8 cellular contexts compared by ENCODE assay signal in the genomic region with DNA sequence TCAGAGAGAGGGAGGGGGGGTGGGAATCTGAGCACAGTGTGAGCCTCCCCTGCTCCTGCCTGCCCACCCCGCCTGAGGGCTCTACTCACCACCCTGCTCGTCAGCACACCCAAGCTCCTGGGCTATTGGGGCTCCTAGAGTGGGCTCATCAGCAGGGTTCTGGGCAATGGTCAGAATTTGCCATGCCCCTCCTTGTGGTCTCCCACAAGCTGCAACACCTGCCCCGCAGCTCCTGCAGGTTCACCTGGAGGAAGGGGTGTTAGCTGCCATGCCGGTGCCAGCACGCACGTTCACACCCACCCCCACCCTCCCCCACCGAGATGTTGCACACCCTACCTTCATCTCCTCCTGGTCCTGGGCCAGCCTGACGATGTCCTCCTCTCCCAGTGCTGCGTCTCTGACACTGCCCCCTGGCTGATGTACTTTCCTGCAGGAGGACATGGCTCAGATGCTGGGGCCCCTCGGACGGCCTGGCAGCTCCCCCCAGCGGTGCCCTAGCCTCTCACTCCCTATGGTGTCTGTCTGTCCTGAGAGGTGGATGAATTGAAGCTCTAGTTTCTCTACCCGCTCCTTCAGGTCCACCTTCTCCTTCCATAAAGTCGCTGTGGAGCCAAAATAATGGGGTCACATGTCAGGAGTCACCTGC. TPM values are rescaled to one million over a fixed set of nuclear protein-coding genes. Genes with fewer than 3 reads are reported as not detected.
DNase-seq lines count a peak whose midpoint lies in the region; ATAC-seq, FAIRE-seq and TF ChIP-seq lines count a peak whose summit lies in the region.
"Not testable (repeated sequence)": the region's sequence is repeated elsewhere in the genome, so short reads cannot be mapped to it uniquely, and the experiment has no call there.
"Had no signal": no experiment of that assay in that cellular context is flagged by ENCODE, and none has a peak within 500 bp of the region (broad histone marks: within the 10 kb centered on the region; RNA-seq: fewer than 3 reads in every experiment).

No MANE protein-coding gene starts in this region.

- H3K9ac ChIP-seq in mesendoderm (ENCODE audit: low read length): not testable (repeated sequence)

- ATAC-seq in RWPE2 (ENCODE audit: low read depth); right cardiac atrium: not testable (repeated sequence)

- 83% methylated on average over 13 of the region's 14 CpGs for WGBS in right cardiac atrium
- no CpG with 5 or more reads among the region's 14 CpGs for WGBS in mesendoderm (ENCODE audit: extremely low coverage, insufficient coverage, low lambda C conversion rate)

- not testable (repeated sequence) for H2BK120ac ChIP-seq in mesendoderm (ENCODE audit: low read depth, low read length)

- H3K79me1 ChIP-seq in mesendoderm (ENCODE audit: low read length): not testable (repeated sequence)

- H4K5ac ChIP-seq in mesendoderm (ENCODE audit: low read length): not testable (repeated sequence)

- H3K56ac ChIP-seq in mesendoderm (ENCODE audit: low read length): not testable (repeated sequence)

- H3K79me2 ChIP-seq in mesendoderm (ENCODE audit: control insufficient read depth, insufficient read depth, low read length): not testable (repeated sequence)

- not testable (repeated sequence) for H3K23ac ChIP-seq in mesendoderm (ENCODE audit: low read length)

- not testable (repeated sequence) for TF ChIP-seq CTCF in D721Med (IDR thresholded peaks at IDR 0.05; ENCODE audit: insufficient read depth, missing control alignments); RWPE2 (IDR thresholded peaks at IDR 0.05; ENCODE audit: poor library complexity, severe bottlenecking)

- not testable (repeated sequence) for FAIRE-seq in D721Med (lab: Jason Lieb, UNC)

- intact Hi-C loops in right cardiac atrium (cut with DNase I); posterior vena cava (cut with DNase I): not testable (repeated sequence)

- H3K4me1 ChIP-seq in RWPE2 (ENCODE audit: insufficient read depth, poor library complexity, severe bottlenecking); right cardiac atrium (ENCODE audit: control insufficient read depth, insufficient read depth, low read length); mesendoderm (ENCODE audit: control insufficient read depth, low read depth, low read length): not testable (repeated sequence)

- not testable (repeated sequence) for H3K9me3 ChIP-seq in RWPE2 (ENCODE audit: severe bottlenecking); right cardiac atrium (ENCODE audit: control insufficient read depth, low read length)

- not testable (repeated sequence) for H2AK5ac ChIP-seq in mesendoderm (ENCODE audit: low read length)

- not testable (repeated sequence) for H2BK15ac ChIP-seq in mesendoderm (replicated peaks; ENCODE audit: low read depth)

- not testable (repeated sequence) for H3K4ac ChIP-seq in mesendoderm (ENCODE audit: low read depth, low read length)

- H3K27ac ChIP-seq in RWPE2 (ENCODE audit: poor library complexity, severe bottlenecking); right cardiac atrium (ENCODE audit: low read length); mesendoderm (ENCODE audit: low read depth, low read length): not testable (repeated sequence)

- not testable (repeated sequence) for H4K8ac ChIP-seq in mesendoderm (ENCODE audit: low read depth, low read length)

- H3K4me3 ChIP-seq in H7 (ENCODE audit: insufficient read depth, low read depth, low read length); RWPE2 (ENCODE audit: severe bottlenecking); right cardiac atrium (ENCODE audit: low read length); mesendoderm (ENCODE audit: low read length): not testable (repeated sequence)

- not testable (repeated sequence) for H3K27me3 ChIP-seq in H7 (ENCODE audit: control insufficient read depth, insufficient read depth, low read length); RWPE2 (ENCODE audit: insufficient read depth, poor library complexity, severe bottlenecking); right cardiac atrium (ENCODE audit: control insufficient read depth, insufficient read depth); mesendoderm (ENCODE audit: insufficient read depth, low read length, poor library complexity)

- not testable (repeated sequence) for H3K4me2 ChIP-seq in mesendoderm (ENCODE audit: low read length)

- peak; percentile 3 for DNase-seq in D721Med (ENCODE audit: insufficient read length, low spot score)
- peak; percentile 37 for DNase-seq in H7
- peak; percentile 76 for DNase-seq in RWPE2 (ENCODE audit: low spot score)
- DNase-seq in dedifferentiated amniotic fluid mesenchymal stem cell (ENCODE audit: extremely low spot score): peak; percentile 9
- DNase-seq in right cardiac atrium: peak; percentile 10 to 47 (median 32)
- DNase-seq in mesendoderm: peak; percentile 27
- DNase-seq in posterior vena cava (ENCODE audit: low spot score): peak; percentile 76

- H2BK5ac ChIP-seq in mesendoderm (ENCODE audit: low read length): not testable (repeated sequence)

- H3K36me3 ChIP-seq in H7 (replicated peaks; ENCODE audit: control insufficient read depth, insufficient read depth, low read length); RWPE2 (ENCODE audit: low read depth); mesendoderm (ENCODE audit: control insufficient read depth, insufficient read depth, low read length): not testable (repeated sequence)

- H3K18ac ChIP-seq in mesendoderm (ENCODE audit: low read length): not testable (repeated sequence)

RNA-seq across cellular contexts. Expression of gene GOLGA6L9, which starts 47.2 kb away (rescaled TPM):
- total RNA-seq in H7 (2014; rRNA removed; shearing (Covaris generic)): 2.5 and 4.0 TPM in 2 replicates
- 1 to 10 TPM; 1.1 to 1.7 (median 1.5) TPM for total RNA-seq in right cardiac atrium
- polyA plus RNA-seq in right cardiac atrium: 4.7 TPM
- polyA plus RNA-seq in mesendoderm (2013, experiment 1 of 2): 4.0 TPM
- polyA plus RNA-seq in mesendoderm (2013, experiment 2 of 2): 4.1 TPM
- 1 to 10 TPM; 1.3 to 2.0 TPM for total RNA-seq in posterior vena cava
- polyA plus RNA-seq: CD14-positive monocyte had no signal

Comparison
In these comparisons a context has a peak if more than half of its experiments do, and no peak if none do; other contexts are left out.
1. DNase-seq: peak in every context shown above with its lines; median percentile 76 in RWPE2; 76 in posterior vena cava; 37 in H7; 32 in right cardiac atrium; 27 in mesendoderm; 9 in dedifferentiated amniotic fluid mesenchymal stem cell; 3 in D721Med.